ENCODE assay signal across 21 cellular contexts in genomic region chr13:74077847-74078246, GRCh38. TPM values are rescaled to one million over a fixed set of nuclear protein-coding genes. Genes with fewer than 3 reads are reported as not detected.
DNase-seq lines count a peak whose midpoint lies in the region; ATAC-seq, FAIRE-seq and TF ChIP-seq lines count a peak whose summit lies in the region.
"Had no signal": no experiment of that assay in that cellular context is flagged by ENCODE, and none has a peak within 500 bp of the region (broad histone marks: within the 10 kb centered on the region; RNA-seq: fewer than 3 reads in every experiment).

No MANE protein-coding gene starts in this region.

- no peaks in the 10 kb centered on the region for H3K27me3 ChIP-seq in Karpas-422 (ENCODE audit: low read length)
- no peaks in the 10 kb centered on the region for H3K27me3 ChIP-seq in prostate gland (replicated peaks; ENCODE audit: insufficient read depth)
- H3K27me3 ChIP-seq: colonic mucosa, SJSA1, tibial nerve had no signal

- peak overlapping the region; percentile 11; the same call in 1 of the 2 replicates for H3K9ac ChIP-seq in Karpas-422 (ENCODE audit: low read length)

- H3K4me3 Mint-ChIP-seq in stimulated activated naive CD8-positive, alpha-beta T cell treated with anti-CD3 and anti-CD28 coated beads, Interleukin-15, amount 100 ng/mL, for 72 hours: no peak overlapping the region
- H3K4me3 Mint-ChIP-seq in T-helper 2 cell treated with Interferon-gamma antibody and Interleukin-4, amounts not matched to agents 5 μg/mL and 100 μg/mL, for 36 hours: no peak overlapping the region
- H3K4me3 Mint-ChIP-seq: activated CD4-positive, alpha-beta T cell treated with anti-CD3 and anti-CD28 coated beads, Interleukin-2, amount 10 ng/mL, durations not matched to agents 24 days and 14 days; activated naive CD8-positive, alpha-beta T cell treated with anti-CD3 and anti-CD28 coated beads, Interleukin-2, amount 10 ng/mL, durations not matched to agents 7 days and 5 days; naive thymus-derived CD4-positive, alpha-beta T cell had no signal

- TF ChIP-seq POLR2A in GM12892 (IDR thresholded peaks at IDR 0.05; ENCODE audit: low read depth, low read length) (no peak), prostate gland (IDR thresholded peaks at IDR 0.05) (no peak)

- intact Hi-C loops in prostate gland (cut with DNase I): no loop called here

- peaks cover 44% of the 10 kb centered on the region for H3K4me1 Mint-ChIP-seq in stimulated activated naive CD8-positive, alpha-beta T cell treated with anti-CD3 and anti-CD28 coated beads, Interleukin-15, amount 100 ng/mL, for 72 hours
- H3K4me1 Mint-ChIP-seq in T-helper 2 cell treated with Interferon-gamma antibody and Interleukin-4, amounts not matched to agents 5 μg/mL and 100 μg/mL, for 36 hours (ENCODE audit: low read depth): peaks cover 24% of the 10 kb centered on the region

- no peak overlapping the region for H3K27ac Mint-ChIP-seq in stimulated activated naive CD8-positive, alpha-beta T cell treated with anti-CD3 and anti-CD28 coated beads, Interleukin-15, amount 100 ng/mL, for 72 hours
- H3K27ac Mint-ChIP-seq in T-helper 2 cell treated with Interferon-gamma antibody and Interleukin-4, amounts not matched to agents 5 μg/mL and 100 μg/mL, for 36 hours: no peak overlapping the region
- H3K27ac Mint-ChIP-seq: activated CD4-positive, alpha-beta T cell treated with anti-CD3 and anti-CD28 coated beads, Interleukin-2, amount 10 ng/mL, durations not matched to agents 24 days and 14 days; activated naive CD8-positive, alpha-beta T cell treated with anti-CD3 and anti-CD28 coated beads, Interleukin-2, amount 10 ng/mL, durations not matched to agents 7 days and 5 days had no signal

- H3K4me3 ChIP-seq in Karpas-422 (ENCODE audit: low read length) (no peak overlapping the region), fibroblast of pulmonary artery (replicated peaks; ENCODE audit: low read depth, low read length) (no peak overlapping the region), prostate gland (no peak overlapping the region)
- H3K4me3 ChIP-seq: colonic mucosa, SJSA1, tibial nerve had no signal

- H3K9me2 ChIP-seq in Karpas-422 (replicated peaks; ENCODE audit: insufficient read depth, low read length): no peaks in the 10 kb centered on the region

- peaks cover 26% of the 10 kb centered on the region for H3K36me3 Mint-ChIP-seq in T-helper 2 cell treated with Interferon-gamma antibody and Interleukin-4, amounts not matched to agents 5 μg/mL and 100 μg/mL, for 36 hours (ENCODE audit: low read depth)

- H3K4me1 ChIP-seq in Karpas-422 (ENCODE audit: low read length): peaks cover 66% of the 10 kb centered on the region
- no peaks in the 10 kb centered on the region for H3K4me1 ChIP-seq in prostate gland (replicated peaks)
- H3K4me1 ChIP-seq: colonic mucosa had no signal

- WGBS in prostate gland: 39% methylated on average over 3 of the region's 3 CpGs

- H3K27ac ChIP-seq in Karpas-422 (ENCODE audit: low read length) (peak overlapping the region; percentile 72), prostate gland (no peak overlapping the region)
- H3K27ac ChIP-seq: colonic mucosa, SJSA1 had no signal

- FAIRE-seq in GM12892 (lab: Jason Lieb, UNC): peak; percentile 42

- H3K27me3 Mint-ChIP-seq in stimulated activated naive CD8-positive, alpha-beta T cell treated with anti-CD3 and anti-CD28 coated beads, Interleukin-15, amount 100 ng/mL, for 72 hours: no peaks in the 10 kb centered on the region
- H3K27me3 Mint-ChIP-seq in T-helper 2 cell treated with Interferon-gamma antibody and Interleukin-4, amounts not matched to agents 5 μg/mL and 100 μg/mL, for 36 hours (ENCODE audit: low read depth): no peaks in the 10 kb centered on the region
- H3K27me3 Mint-ChIP-seq: activated CD4-positive, alpha-beta T cell treated with anti-CD3 and anti-CD28 coated beads, Interleukin-2, amount 10 ng/mL, durations not matched to agents 24 days and 14 days; activated naive CD8-positive, alpha-beta T cell treated with anti-CD3 and anti-CD28 coated beads, Interleukin-2, amount 10 ng/mL, durations not matched to agents 7 days and 5 days; naive thymus-derived CD4-positive, alpha-beta T cell had no signal

- H2AFZ ChIP-seq in Karpas-422 (ENCODE audit: low read length): no peak overlapping the region

- peaks cover 0 to 4% of the 10 kb centered on the region in 2 donors for H3K9me3 Mint-ChIP-seq in stimulated activated naive CD8-positive, alpha-beta T cell treated with anti-CD3 and anti-CD28 coated beads, Interleukin-15, amount 100 ng/mL, for 72 hours
- H3K9me3 Mint-ChIP-seq in T-helper 2 cell treated with Interferon-gamma antibody and Interleukin-4, amounts not matched to agents 5 μg/mL and 100 μg/mL, for 36 hours: peaks cover 7% of the 10 kb centered on the region

- H3K9me3 ChIP-seq in Karpas-422 (ENCODE audit: low read length): no peaks in the 10 kb centered on the region
- no peaks in the 10 kb centered on the region for H3K9me3 ChIP-seq in prostate gland
- H3K9me3 ChIP-seq: colonic mucosa, SJSA1, tibial nerve had no signal

- peaks cover 7% of the 10 kb centered on the region; the same call in 1 of the 2 replicates for H3K36me3 ChIP-seq in Karpas-422 (ENCODE audit: insufficient read depth, low read length)
- no peaks in the 10 kb centered on the region for H3K36me3 ChIP-seq in prostate gland
- H3K36me3 ChIP-seq: colonic mucosa, SJSA1, tibial nerve had no signal

- no peaks in the 10 kb centered on the region for H4K20me1 ChIP-seq in Karpas-422 (ENCODE audit: insufficient read depth, low read depth, low read length)

- ATAC-seq in stimulated activated naive CD8-positive, alpha-beta T cell treated with anti-CD3 and anti-CD28 coated beads, Interleukin-15, amount 100 ng/mL, for 72 hours: no peak
- ATAC-seq: naive thymus-derived CD4-positive, alpha-beta T cell had no signal

- DNase-seq in GM12892 (ENCODE audit: insufficient read length): no peak
- no peak for DNase-seq in Karpas-422
- DNase-seq in fibroblast of pulmonary artery (ENCODE audit: low read depth): peak; percentile 28
- DNase-seq in pons (ENCODE audit: low spot score): peak; percentile 50
- no peak for DNase-seq in stimulated activated naive CD8-positive, alpha-beta T cell treated with anti-CD3 and anti-CD28 coated beads, Interleukin-15, amount 100 ng/mL, for 72 hours
- DNase-seq in T-helper 2 cell treated with Interferon-gamma antibody and Interleukin-4, amounts not matched to agents 5 μg/mL and 100 μg/mL, for 36 hours (ENCODE audit: low spot score): no peak
- DNase-seq in prostate gland (ENCODE audit: low spot score): no peak
- DNase-seq in NCI-H1092 treated with DMSO at 0.1 percent for 48 hours (lab: John Stamatoyannopoulos, UW): no peak
- DNase-seq: activated CD4-positive, alpha-beta T cell treated with anti-CD3 and anti-CD28 coated beads, Interleukin-2, amount 10 ng/mL, durations not matched to agents 24 days and 14 days; activated naive CD8-positive, alpha-beta T cell treated with anti-CD3 and anti-CD28 coated beads, Interleukin-2, amount 10 ng/mL, durations not matched to agents 7 days and 5 days; activated T-cell treated with anti-CD3 and anti-CD28 coated beads for 4 hours; C1 segment of cervical spinal cord; colonic mucosa; DMS153; hypothalamus; MM.1S; naive thymus-derived CD4-positive, alpha-beta T cell; NCI-H187; NCI-H446 treated with DMSO at 0.1 percent for 48 hours had no signal

- TF ChIP-seq CTCF in fibroblast of pulmonary artery (IDR thresholded peaks at IDR 0.05; ENCODE audit: low read length, missing control alignments) (no peak), prostate gland (IDR thresholded peaks at IDR 0.05) (no peak)

- peaks cover 100% of the 10 kb centered on the region for H3K79me2 ChIP-seq in Karpas-422 (ENCODE audit: low read length)

- H3K4me2 ChIP-seq in Karpas-422 (ENCODE audit: low read depth, low read length, poor library complexity, severe bottlenecking): peak overlapping the region; percentile 44

RNA-seq across cellular contexts. Expression of gene KLF12, which starts 56.4 kb away (rescaled TPM):
- 5.7 TPM for polyA plus RNA-seq in GM12892 (2012; ENCODE audit: missing spikeins)
- 19.6 and 38.1 TPM in 2 replicates for total RNA-seq in Karpas-422 (2014; rRNA removed; shearing (Covaris generic); ENCODE audit: low replicate concordance)
- total RNA-seq in prostate gland: 1 to 10 TPM; 2.8 to 9.7 TPM

Comparison
In these comparisons a context has a peak if more than half of its experiments do, and no peak if none do; other contexts are left out.
1. DNase-seq: peak in fibroblast of pulmonary artery (single experiment) and pons (single experiment); none in GM12892 (single experiment), Karpas-422 (single experiment), stimulated activated naive CD8-positive, alpha-beta T cell treated with anti-CD3 and anti-CD28 coated beads, Interleukin-15, amount 100 ng/mL, for 72 hours (0 of 2), T-helper 2 cell treated with Interferon-gamma antibody and Interleukin-4, amounts not matched to agents 5 μg/mL and 100 μg/mL, for 36 hours (single experiment), prostate gland (single experiment) and NCI-H1092 treated with DMSO at 0.1 percent for 48 hours (single experiment).